Comparison of ENCODE assay signal across 24 cellular contexts in genomic region chr10:100607439-100607838, GRCh38.
DNase-seq lines count a peak whose midpoint lies in the region; ATAC-seq and TF ChIP-seq lines count a peak whose summit lies in the region.
"Had no signal": no experiment of that assay in that cellular context is flagged by ENCODE, and none has a peak within 500 bp of the region (broad histone marks: within the 10 kb centered on the region; RNA-seq: fewer than 3 reads in every experiment).

No MANE protein-coding gene starts in this region.

- no peaks in the 10 kb centered on the region for H3K4me1 Mint-ChIP-seq in type B pancreatic cell (ENCODE audit: unreplicated experiment)
- no peaks in the 10 kb centered on the region for H3K4me1 Mint-ChIP-seq in stimulated activated naive CD8-positive, alpha-beta T cell treated with anti-CD3 and anti-CD28 coated beads, Interleukin-15, amount 100 ng/mL, for 72 hours
- H3K4me1 Mint-ChIP-seq: B cell had no signal

- no peaks in the 10 kb centered on the region for H3K36me3 Mint-ChIP-seq in type B pancreatic cell
- H3K36me3 Mint-ChIP-seq: CD8-positive, alpha-beta T cell had no signal

- no peak overlapping the region for H3K4me3 Mint-ChIP-seq in type B pancreatic cell
- H3K4me3 Mint-ChIP-seq in stimulated activated naive CD8-positive, alpha-beta T cell treated with anti-CD3 and anti-CD28 coated beads, Interleukin-15, amount 100 ng/mL, for 72 hours, result no peak overlapping the region
- H3K4me3 Mint-ChIP-seq: B cell; CD4-positive, alpha-beta T cell; CD8-positive, alpha-beta T cell had no signal

- no peaks in the 10 kb centered on the region for H3K9me3 Mint-ChIP-seq in type B pancreatic cell
- no peaks in the 10 kb centered on the region for H3K9me3 Mint-ChIP-seq in stimulated activated naive CD8-positive, alpha-beta T cell treated with anti-CD3 and anti-CD28 coated beads, Interleukin-15, amount 100 ng/mL, for 72 hours
- H3K9me3 Mint-ChIP-seq: CD4-positive, alpha-beta T cell; CD8-positive, alpha-beta T cell had no signal

- DNase-seq in activated CD8-positive, alpha-beta memory T cell treated with anti-CD3 and anti-CD28 coated beads for 24 hours, result peak; percentile 3
- no peak for DNase-seq in activated CD8-positive, alpha-beta memory T cell treated with anti-CD3 and anti-CD28 coated beads, Interleukin-2, amount 50 U/mL, for 48 hours
- peak; percentile 7 for DNase-seq in CMK (ENCODE audit: low read depth)
- DNase-seq in type B pancreatic cell (ENCODE audit: extremely low spot score, unreplicated experiment), result peak; percentile 24
- DNase-seq in stimulated activated naive CD8-positive, alpha-beta T cell treated with anti-CD3 and anti-CD28 coated beads, Interleukin-15, amount 100 ng/mL, for 72 hours, result no peak
- DNase-seq: AML-193; CD4-positive, alpha-beta T cell; COR-L47; DMS 273 treated with DMSO at 0.1 percent for 48 hours; DMS153; DMS53; DMS79; DND-41; EL; GDM1 had no signal

- ATAC-seq in HG03460 (IDR thresholded peaks at IDR 0.05; ENCODE audit: unreplicated experiment), result no peak
- ATAC-seq in stimulated activated naive CD8-positive, alpha-beta T cell treated with anti-CD3 and anti-CD28 coated beads, Interleukin-15, amount 100 ng/mL, for 72 hours, result no peak
- ATAC-seq: A549; CD8-positive, alpha-beta T cell; GM12878 had no signal

- TF ChIP-seq CTCF in VCaP (conservative IDR thresholded peaks at IDR 0.05) (no peak), type B pancreatic cell (conservative IDR thresholded peaks at IDR 0.05) (no peak)

- peak overlapping the region; percentile 79 for H3K27ac ChIP-seq in VCaP
- H3K27ac ChIP-seq: 22Rv1; A549; BLaER1 treated with 17β-estradiol and CSF1 and Interleukin-3, amounts not matched to agents 10 nM and 100 nM; C4-2B had no signal

- H3K27ac Mint-ChIP-seq in type B pancreatic cell, result no peak overlapping the region
- H3K27ac Mint-ChIP-seq in stimulated activated naive CD8-positive, alpha-beta T cell treated with anti-CD3 and anti-CD28 coated beads, Interleukin-15, amount 100 ng/mL, for 72 hours, result no peak overlapping the region
- H3K27ac Mint-ChIP-seq: B cell; CD4-positive, alpha-beta T cell; CD8-positive, alpha-beta T cell had no signal

- H3K27me3 Mint-ChIP-seq in type B pancreatic cell, result peaks cover 70% of the 10 kb centered on the region
- H3K27me3 Mint-ChIP-seq in stimulated activated naive CD8-positive, alpha-beta T cell treated with anti-CD3 and anti-CD28 coated beads, Interleukin-15, amount 100 ng/mL, for 72 hours, result peaks cover 63% of the 10 kb centered on the region

Comparison
In these comparisons a context has a peak if more than half of its experiments do, and no peak if none do; other contexts are left out.
1. DNase-seq: peak in activated CD8-positive, alpha-beta memory T cell treated with anti-CD3 and anti-CD28 coated beads for 24 hours (single experiment), CMK (single experiment) and type B pancreatic cell (single experiment); none in activated CD8-positive, alpha-beta memory T cell treated with anti-CD3 and anti-CD28 coated beads, Interleukin-2, amount 50 U/mL, for 48 hours (single experiment) and stimulated activated naive CD8-positive, alpha-beta T cell treated with anti-CD3 and anti-CD28 coated beads, Interleukin-15, amount 100 ng/mL, for 72 hours (0 of 2).